Comparison of ENCODE assay signal across 8 cellular contexts in the genomic region with DNA sequence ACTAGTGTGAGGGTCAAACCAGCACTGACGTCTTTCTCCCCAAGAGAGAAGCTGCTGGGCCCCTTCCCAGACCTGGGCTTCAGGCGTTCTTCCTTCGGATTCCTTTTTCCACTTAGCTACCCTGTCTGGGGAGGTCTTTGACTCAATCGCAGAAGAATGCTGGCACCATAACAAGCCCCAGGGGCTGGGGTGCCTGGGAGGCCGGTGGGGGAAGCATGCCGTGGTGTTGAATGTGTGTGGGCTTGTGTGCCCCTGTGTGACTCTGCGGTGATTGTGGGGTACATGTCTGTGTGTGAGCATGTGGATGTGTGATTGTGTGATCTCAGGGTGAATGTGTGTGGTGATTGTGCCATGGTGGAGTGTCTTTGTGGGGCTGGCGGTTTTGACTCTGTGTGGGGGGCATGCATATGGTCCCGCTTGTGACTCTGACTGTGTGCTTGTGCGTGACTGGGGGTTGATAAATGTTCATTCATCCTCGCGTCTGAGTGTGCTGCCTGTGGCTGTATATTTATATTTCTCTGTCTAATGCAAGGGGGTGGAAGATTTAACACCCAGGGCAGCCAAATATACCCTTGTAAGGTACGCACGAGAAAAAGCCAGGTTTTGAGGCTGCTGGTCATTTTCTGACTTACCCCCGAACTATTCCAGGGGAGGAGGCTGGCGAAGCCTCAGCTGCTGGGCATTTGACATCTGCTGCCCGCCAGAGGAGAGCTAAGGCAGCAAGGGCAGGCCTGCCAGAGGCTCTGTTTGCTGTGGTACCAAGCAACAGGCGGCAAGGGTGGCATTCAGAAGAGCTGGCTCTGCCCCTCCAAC. TPM values are rescaled to one million over a fixed set of nuclear protein-coding genes. Genes with fewer than 3 reads are reported as not detected.
A peak's percentile ranks its signal among the peaks of the same experiment; 100 is the strongest.
DNase-seq lines count a peak whose midpoint lies in the region; TF ChIP-seq lines count a peak whose summit lies in the region.

No MANE protein-coding gene starts in this region.

- 75 to 83% methylated on average over 10 to 18 of the region's 18 CpGs for WGBS in endodermal cell (ENCODE audit: insufficient coverage in 1 of 2, insufficient read length in 1 of 2), 2 experiments

- peaks cover 38% of the 10 kb centered on the region for H3K27me3 ChIP-seq in endodermal cell (ENCODE audit: control insufficient read depth, insufficient read depth, low read length, poor library complexity, severe bottlenecking)
- no peaks in the 10 kb centered on the region for H3K27me3 ChIP-seq in muscle layer of duodenum (ENCODE audit: low read depth, low read length)

- H3K27ac Mint-ChIP-seq in endodermal cell = peak overlapping the region; percentile 3

- TF ChIP-seq CTCF in AG09309 (IDR thresholded peaks at IDR 0.05; ENCODE audit: control insufficient read depth, insufficient read depth, low read depth, low read length, missing control alignments) (no peak), endodermal cell (conservative IDR thresholded peaks at IDR 0.05) (no peak)

- no peaks in the 10 kb centered on the region for H3K9me3 ChIP-seq in endodermal cell (ENCODE audit: control insufficient read depth, low read length)
- H3K9me3 ChIP-seq in muscle layer of duodenum (ENCODE audit: control insufficient read depth in 1 of 2, low read length in 2 of 2) = no peaks in the 10 kb centered on the region

- H3K9me3 Mint-ChIP-seq in endodermal cell = peaks cover under 1% of the 10 kb centered on the region

- no peaks in the 10 kb centered on the region for H3K4me1 ChIP-seq in endodermal cell (ENCODE audit: control insufficient read depth, insufficient read depth, low read length)
- H3K4me1 ChIP-seq in muscle layer of duodenum (ENCODE audit: control insufficient read depth in 1 of 2, insufficient read depth in 2 of 2, low read length in 2 of 2) = peaks cover 12 to 26% of the 10 kb centered on the region in 2 donors

- H3K36me3 ChIP-seq in endodermal cell (ENCODE audit: control insufficient read depth, insufficient read depth, low read length) (no peaks in the 10 kb centered on the region), muscle layer of duodenum (ENCODE audit: control insufficient read depth in 1 of 2, insufficient read depth in 2 of 2, low read length in 2 of 2) (peaks cover 0 to 4% of the 10 kb centered on the region in 2 donors)

- peaks cover 49% of the 10 kb centered on the region for H3K27me3 Mint-ChIP-seq in endodermal cell (ENCODE audit: insufficient read depth)

- H3K36me3 Mint-ChIP-seq in endodermal cell (ENCODE audit: low read depth) = no peaks in the 10 kb centered on the region

- H3K27ac ChIP-seq in endodermal cell (ENCODE audit: low read depth, low read length) (no peak overlapping the region), muscle layer of duodenum (ENCODE audit: low read length) (peak overlapping the region; percentile 79)

- peak; percentile 94 for DNase-seq in AG09309 (ENCODE audit: low read depth)
- peak; percentile 99 for DNase-seq in M059J (ENCODE audit: low read depth)
- DNase-seq in endodermal cell = peak; percentile 58
- DNase-seq in OCI-M1 (lab: John Stamatoyannopoulos, UW) = no peak
- no peak for DNase-seq in NCI-H2029 (lab: John Stamatoyannopoulos, UW)
- no peak for DNase-seq in NCI-H1436 treated with DMSO at 0.1 percent for 48 hours (lab: John Stamatoyannopoulos, UW)
- DNase-seq in GF-D8 (lab: John Stamatoyannopoulos, UW) = no peak

- H3K4me1 Mint-ChIP-seq in endodermal cell = peaks cover 17% of the 10 kb centered on the region

- peak overlapping the region; percentile 81 for H3K4me3 ChIP-seq in AG09309 (ENCODE audit: control insufficient read depth, low read depth, low read length)
- H3K4me3 ChIP-seq in endodermal cell (ENCODE audit: low read length) = no peak overlapping the region
- peak overlapping the region; percentile 55 to 81 for H3K4me3 ChIP-seq in muscle layer of duodenum (ENCODE audit: low read depth in 1 of 2, low read length in 2 of 2)

- H3K9ac ChIP-seq in endodermal cell (ENCODE audit: extremely low read depth, low read length, poor library complexity, severe bottlenecking) = no peak overlapping the region

- H3K4me3 Mint-ChIP-seq in endodermal cell = peak overlapping the region; percentile 54

RNA-seq across cellular contexts. Expression of a gene that starts 1.1 kb away (rescaled TPM):
- total RNA-seq in M059J (2014; rRNA removed; shearing (Covaris generic)) = 22.3 and 38.2 TPM in 2 replicates
- total RNA-seq in endodermal cell = under 1 TPM in 1 of 2 donors, not detected in 1; 0.18 TPM
- polyA plus RNA-seq in endodermal cell (2013, experiment 1 of 2) = 0.32 TPM
- polyA plus RNA-seq in endodermal cell (2013, experiment 2 of 2) = 0.37 TPM

RNA-seq across cellular contexts. Expression of a gene that starts 52.7 kb away (rescaled TPM):
- total RNA-seq in M059J (2014; rRNA removed; shearing (Covaris generic)) = 182 and 233 TPM in 2 replicates
- total RNA-seq in endodermal cell = 100 to 1,000 TPM; 521 to 678 TPM
- polyA plus RNA-seq in endodermal cell (2013, experiment 1 of 2) = 360 TPM
- 346 TPM for polyA plus RNA-seq in endodermal cell (2013, experiment 2 of 2)

RNA-seq across cellular contexts. Expression of a gene that starts 53.3 kb away (rescaled TPM):
- total RNA-seq in M059J (2014; rRNA removed; shearing (Covaris generic)) = 85.1 and 88.1 TPM in 2 replicates
- 10 to 100 TPM; 85.1 to 99.4 TPM for total RNA-seq in endodermal cell
- polyA plus RNA-seq in endodermal cell (2013, experiment 1 of 2) = 47.4 TPM
- polyA plus RNA-seq in endodermal cell (2013, experiment 2 of 2) = 49.6 TPM

Comparison
In these comparisons a context has a peak if more than half of its experiments do, and no peak if none do; other contexts are left out.
1. DNase-seq: peak in AG09309 (single experiment), M059J (single experiment) and endodermal cell (single experiment); none in OCI-M1 (single experiment), NCI-H2029 (single experiment), NCI-H1436 treated with DMSO at 0.1 percent for 48 hours (single experiment) and GF-D8 (single experiment).
2. RNA of a gene that starts 1.1 kb away (total RNA-seq): 22.3 to 38.2 TPM in M059J; 0.18 TPM in endodermal cell; every median in the first group is over 10 times any median in the second.